ENCODE assay signal across 1 cellular context in genomic region chr2:202965810-202966454, GRCh38.
TF ChIP-seq lines count a peak whose summit lies in the region.

No MANE protein-coding gene starts in this region.

TF ChIP-seq in H1, 55 proteins besides CTCF, POLR2A, EP300 and RAD21:
- TF ChIP-seq CBX5 (IDR thresholded peaks at IDR 0.05; ENCODE audit: low read depth, low read length) (no peak), MAX (IDR thresholded peaks at IDR 0.05) (0 out of 2 replicates have a peak, but pooled peaks have one; percentile 25), HDAC6 (IDR thresholded peaks at IDR 0.05; ENCODE audit: low read depth, low read length) (no peak), TAF7 (optimal IDR thresholded peaks at IDR 0.05; ENCODE audit: borderline replicate concordance, low read depth, low read length) (no peak), JUN (IDR thresholded peaks at IDR 0.05; ENCODE audit: low read depth, low read length) (no peak), BACH1 (IDR thresholded peaks at IDR 0.05; ENCODE audit: low read length) (peak; percentile 99), E2F6 (IDR thresholded peaks at IDR 0.05) (no peak), MAFK (IDR thresholded peaks at IDR 0.05; ENCODE audit: low read depth, low read length) (peak; percentile 96)
